Comparison of ENCODE assay signal across 11 cellular contexts in the genomic region with DNA sequence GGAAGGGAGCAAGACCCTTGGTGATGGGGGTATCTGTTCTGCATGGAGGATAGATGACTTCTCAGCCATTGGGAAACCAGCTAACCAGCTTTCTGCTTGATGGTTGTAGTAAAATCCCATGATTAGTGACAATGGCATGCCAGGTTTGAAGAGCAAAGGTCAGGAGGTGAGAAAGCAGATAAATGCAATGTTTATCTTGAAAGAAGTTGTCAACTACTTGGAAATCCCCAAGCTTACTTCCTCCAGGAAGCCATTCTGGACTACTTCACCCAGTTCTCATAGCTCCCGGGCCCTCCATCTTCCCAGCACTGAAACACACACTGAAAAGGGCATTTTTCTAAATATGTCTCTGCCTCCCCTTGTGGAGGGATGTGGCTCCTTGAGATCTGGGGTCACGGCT. TPM values are rescaled to one million over a fixed set of nuclear protein-coding genes. Genes with fewer than 3 reads are reported as not detected.
DNase-seq lines count a peak whose midpoint lies in the region; ATAC-seq and TF ChIP-seq lines count a peak whose summit lies in the region.
"Had no signal": no experiment of that assay in that cellular context is flagged by ENCODE, and none has a peak within 500 bp of the region (broad histone marks: within the 10 kb centered on the region; RNA-seq: fewer than 3 reads in every experiment).

No MANE protein-coding gene starts in this region.

- H3K27ac Mint-ChIP-seq in CD4-positive, alpha-beta T cell = peak overlapping the region; percentile 96
- peak overlapping the region; percentile 97 to 98 for H3K27ac Mint-ChIP-seq in natural killer cell

- POLR2A ChIA-PET in CD4-positive, alpha-beta T cell (lab: Charles Lee) = interaction anchor here (0.8 to 1.5 kb wide), 5 partner anchors 10 to 51 kb away, joined by 3 to 6 read pairs (median 3); partner anchors contain the start of gene SMAD3

- no peak for ATAC-seq in CD4-positive, alpha-beta T cell (ENCODE audit: poor library complexity)
- no peak for ATAC-seq in natural killer cell

- no peaks in the 10 kb centered on the region for H3K9me3 Mint-ChIP-seq in CD4-positive, alpha-beta T cell
- H3K9me3 Mint-ChIP-seq in natural killer cell = no peaks in the 10 kb centered on the region

- DNase-seq in CD4-positive, alpha-beta T cell = no peak
- DNase-seq in HuH-7.5 (ENCODE audit: low spot score) = peak; percentile 64
- DNase-seq in breast epithelium (ENCODE audit: low spot score in 2 of 2) = no peak
- no peak for DNase-seq in natural killer cell
- DNase-seq in COLO668 (lab: John Stamatoyannopoulos, UW; ENCODE audit: unreplicated experiment) = no peak
- DNase-seq in NCI-H1092 treated with DMSO at 0.1 percent for 48 hours (lab: John Stamatoyannopoulos, UW) = no peak
- no peak for DNase-seq in GM13976 (ENCODE audit: low spot score)
- DNase-seq in GM19238 (ENCODE audit: insufficient read length, low spot score) = no peak
- DNase-seq: activated effector memory CD4-positive, alpha-beta T cell treated with Interleukin-2 at 50 U/mL for 16 hours; NCI-H1930 had no signal

- no peaks in the 10 kb centered on the region for H3K36me3 ChIP-seq in breast epithelium
- H3K36me3 ChIP-seq: neutrophil had no signal

- no peak for TF ChIP-seq POLR2A in breast epithelium (IDR thresholded peaks at IDR 0.05)

- H3K4me1 ChIP-seq in breast epithelium = peaks cover 12 to 22% of the 10 kb centered on the region in 2 donors

- H3K27me3 Mint-ChIP-seq in CD4-positive, alpha-beta T cell = no peaks in the 10 kb centered on the region
- H3K27me3 Mint-ChIP-seq in natural killer cell (ENCODE audit: low read depth in 2 of 2) = no peaks in the 10 kb centered on the region

- no peaks in the 10 kb centered on the region for H3K9me3 ChIP-seq in CD4-positive, alpha-beta T cell (ENCODE audit: control insufficient read depth, low read length)
- H3K9me3 ChIP-seq in breast epithelium = no peaks in the 10 kb centered on the region
- H3K9me3 ChIP-seq: neutrophil had no signal

- in situ Hi-C loops in GM13976 (cut with MboI; ENCODE audit: low sequenced_read_pairs, unreplicated experiment) = no loop called here

- H3K27ac ChIP-seq in CD4-positive, alpha-beta T cell (ENCODE audit: low read depth, low read length) = no peak overlapping the region
- H3K27ac ChIP-seq in breast epithelium = peak overlapping the region; percentile 52 to 59
- H3K27ac ChIP-seq: neutrophil had no signal

- intact Hi-C loops in CD4-positive, alpha-beta T cell (cut with DNase I, micrococcal nuclease) = loop anchor here in 1 of 2 experiments (1.0 to 5.0 kb wide), 2 partner anchors 18 to 34 kb away; no protein-coding TSS in a partner anchor
- intact Hi-C loops in breast epithelium (cut with DNase I; ENCODE audit: low total_unique reads) (no loop called here), natural killer cell (cut with micrococcal nuclease) (no loop called here)

- no peak overlapping the region for H3K4me3 ChIP-seq in breast epithelium

- CTCF ChIA-PET in CD4-positive, alpha-beta T cell (lab: Charles Lee) = interaction anchor here (1.0 to 1.6 kb wide), 5 partner anchors 18 to 170 kb away, joined by 3 to 7 read pairs (median 4); no protein-coding TSS in a partner anchor

- H3K27me3 ChIP-seq in CD4-positive, alpha-beta T cell (ENCODE audit: control insufficient read depth, insufficient read depth, low read length) = no peaks in the 10 kb centered on the region
- no peaks in the 10 kb centered on the region for H3K27me3 ChIP-seq in breast epithelium

- no peaks in the 10 kb centered on the region for H3K36me3 Mint-ChIP-seq in CD4-positive, alpha-beta T cell (ENCODE audit: low read depth)
- no peaks in the 10 kb centered on the region for H3K36me3 Mint-ChIP-seq in natural killer cell

- no peak for TF ChIP-seq CTCF in CD4-positive, alpha-beta T cell (IDR thresholded peaks at IDR 0.05)
- TF ChIP-seq CTCF in breast epithelium (IDR thresholded peaks at IDR 0.05) (no peak), natural killer cell (IDR thresholded peaks at IDR 0.05) (no peak), GM13976 (IDR thresholded peaks at IDR 0.05; ENCODE audit: borderline replicate concordance, control extremely low read depth, extremely low read depth, insufficient read depth, missing control alignments) (no peak)

- H3K4me3 Mint-ChIP-seq in CD4-positive, alpha-beta T cell = peak overlapping the region; percentile 60
- peak overlapping the region; percentile 58 for H3K4me3 Mint-ChIP-seq in natural killer cell

- peaks cover 93% of the 10 kb centered on the region for H3K4me1 Mint-ChIP-seq in CD4-positive, alpha-beta T cell (ENCODE audit: low read depth)
- H3K4me1 Mint-ChIP-seq in natural killer cell = peaks cover 83 to 84% of the 10 kb centered on the region in 2 donors

RNA-seq across cellular contexts. Expression of gene SMAD3, which starts 51.3 kb away (rescaled TPM):
- 10 to 100 TPM; 30.0 to 31.0 TPM for total RNA-seq in CD4-positive, alpha-beta T cell
- 10 to 100 TPM; 22.5 to 44.6 (median 33.4) TPM for total RNA-seq in breast epithelium
- total RNA-seq in natural killer cell = 10 to 100 TPM; 47.1 to 72.6 (median 63.0) TPM
